ENCODE assay signal across 12 cellular contexts in the genomic region with DNA sequence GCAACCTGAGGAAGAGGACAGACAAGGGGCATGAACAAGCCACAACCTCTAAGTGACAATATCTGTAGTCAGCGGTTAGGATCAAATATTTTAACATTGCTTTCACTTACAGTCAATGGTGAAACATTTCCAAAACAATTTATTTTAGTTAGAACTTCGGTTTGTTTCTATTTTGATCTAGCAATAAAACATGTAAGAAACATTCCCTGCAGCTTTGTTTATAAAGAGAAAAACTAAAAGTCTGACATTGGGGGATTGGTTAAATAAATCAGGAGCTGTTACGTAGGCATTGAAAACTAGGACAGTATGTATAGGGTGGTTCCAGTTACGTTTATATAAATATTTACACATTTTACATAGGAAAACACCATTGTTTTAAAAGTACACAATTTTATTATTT. TPM values are rescaled to one million over a fixed set of nuclear protein-coding genes. Genes with fewer than 3 reads are reported as not detected.
A peak's percentile ranks its signal among the peaks of the same experiment; 100 is the strongest.
DNase-seq lines count a peak whose midpoint lies in the region; ATAC-seq and TF ChIP-seq lines count a peak whose summit lies in the region.
"Had no signal": no experiment of that assay in that cellular context is flagged by ENCODE, and none has a peak within 500 bp of the region (broad histone marks: within the 10 kb centered on the region; RNA-seq: fewer than 3 reads in every experiment).

No MANE protein-coding gene starts in this region.

- intact Hi-C loops in body of pancreas (cut with DNase I) = no loop called here

- no peaks in the 10 kb centered on the region for H3K9me3 ChIP-seq in body of pancreas

- H3K9me3 Mint-ChIP-seq in activated CD8-positive, alpha-beta memory T cell treated with anti-CD3 and anti-CD28 coated beads, Interleukin-2, amount 10 ng/mL, durations not matched to agents 7 days and 5 days (ENCODE audit: low read depth) = no peaks in the 10 kb centered on the region
- no peaks in the 10 kb centered on the region for H3K9me3 Mint-ChIP-seq in stimulated activated memory B cell treated with anti-CD40 and anti-IgM and Interleukin-4, amounts not matched to agents 10 μg/mL and 1 μg/mL and 100 μg/mL, for 72 hours

- no peak for TF ChIP-seq POLR2A in body of pancreas (IDR thresholded peaks at IDR 0.05)

- WGBS in body of pancreas, 2 donors = 51 to 53% methylated on average over 4 of the region's 4 CpGs

- peak overlapping the region; percentile 99 for H3K4me3 Mint-ChIP-seq in activated CD8-positive, alpha-beta memory T cell treated with anti-CD3 and anti-CD28 coated beads, Interleukin-2, amount 10 ng/mL, durations not matched to agents 7 days and 5 days
- H3K4me3 Mint-ChIP-seq in stimulated activated memory B cell treated with anti-CD40 and anti-IgM and Interleukin-4, amounts not matched to agents 10 μg/mL and 1 μg/mL and 100 μg/mL, for 72 hours = no peak overlapping the region

- no peaks in the 10 kb centered on the region for H3K36me3 ChIP-seq in body of pancreas (replicated peaks in 1 of 2; ENCODE audit: insufficient read depth in 1 of 2, low read depth in 2 of 2)

- H3K27me3 Mint-ChIP-seq in activated CD8-positive, alpha-beta memory T cell treated with anti-CD3 and anti-CD28 coated beads, Interleukin-2, amount 10 ng/mL, durations not matched to agents 7 days and 5 days = peaks cover 4% of the 10 kb centered on the region
- no peaks in the 10 kb centered on the region for H3K27me3 Mint-ChIP-seq in stimulated activated memory B cell treated with anti-CD40 and anti-IgM and Interleukin-4, amounts not matched to agents 10 μg/mL and 1 μg/mL and 100 μg/mL, for 72 hours

- no peak for DNase-seq in activated CD8-positive, alpha-beta memory T cell treated with anti-CD3 and anti-CD28 coated beads, Interleukin-2, amount 10 ng/mL, durations not matched to agents 7 days and 5 days
- no peak for DNase-seq in activated CD8-positive, alpha-beta memory T cell treated with anti-CD3 and anti-CD28 coated beads for 24 hours
- peak; percentile 10 for DNase-seq in fibroblast of the aortic adventitia (ENCODE audit: low read depth)
- no peak for DNase-seq in body of pancreas
- no peak for DNase-seq in NCI-H748 (lab: John Stamatoyannopoulos, UW; ENCODE audit: unreplicated experiment)
- no peak for DNase-seq in DMS79 treated with DMSO at 0.1 percent for 48 hours (lab: John Stamatoyannopoulos, UW)
- DNase-seq: GF-D8; kidney; NCI-H1436; stimulated activated naive CD4-positive, alpha-beta T cell treated with Interleukin-2 at 50 U/mL for 16 hours had no signal

- H3K4me1 Mint-ChIP-seq in activated CD8-positive, alpha-beta memory T cell treated with anti-CD3 and anti-CD28 coated beads, Interleukin-2, amount 10 ng/mL, durations not matched to agents 7 days and 5 days = peaks cover 58% of the 10 kb centered on the region
- peaks cover 64% of the 10 kb centered on the region for H3K4me1 Mint-ChIP-seq in stimulated activated memory B cell treated with anti-CD40 and anti-IgM and Interleukin-4, amounts not matched to agents 10 μg/mL and 1 μg/mL and 100 μg/mL, for 72 hours

- ATAC-seq in activated CD8-positive, alpha-beta memory T cell treated with anti-CD3 and anti-CD28 coated beads, Interleukin-2, amount 10 ng/mL, durations not matched to agents 7 days and 5 days = no peak
- no peak for ATAC-seq in stimulated activated memory B cell treated with anti-CD40 and anti-IgM and Interleukin-4, amounts not matched to agents 10 μg/mL and 1 μg/mL and 100 μg/mL, for 72 hours
- no peak for ATAC-seq in body of pancreas

- no peak for TF ChIP-seq CTCF in VCaP (conservative IDR thresholded peaks at IDR 0.05)
- no peak for TF ChIP-seq CTCF in fibroblast of the aortic adventitia (IDR thresholded peaks at IDR 0.05; ENCODE audit: insufficient read depth, low read length)
- TF ChIP-seq CTCF in body of pancreas (IDR thresholded peaks at IDR 0.05) = no peak

- H3K4me3 ChIP-seq in fibroblast of the aortic adventitia (ENCODE audit: low read depth, low read length) = peak overlapping the region; percentile 14
- H3K4me3 ChIP-seq in body of pancreas = no peak overlapping the region

- CTCF ChIA-PET in activated CD8-positive, alpha-beta memory T cell treated with anti-CD3 and anti-CD28 coated beads, Interleukin-2, amount 10 ng/mL, durations not matched to agents 7 days and 5 days (lab: Charles Lee) = interaction anchor here (1.1 kb wide), 1 partner anchor 229 kb away, joined by 3 read pairs; no protein-coding TSS in a partner anchor

- H3K27me3 ChIP-seq in body of pancreas = no peaks in the 10 kb centered on the region

- H3K27ac ChIP-seq in VCaP = peak overlapping the region; percentile 56
- H3K27ac ChIP-seq in body of pancreas = no peak overlapping the region

- H3K4me1 ChIP-seq in body of pancreas = peaks cover 30% of the 10 kb centered on the region

- peak overlapping the region; percentile 81 for H3K27ac Mint-ChIP-seq in activated CD8-positive, alpha-beta memory T cell treated with anti-CD3 and anti-CD28 coated beads, Interleukin-2, amount 10 ng/mL, durations not matched to agents 7 days and 5 days
- peak overlapping the region; percentile 40 for H3K27ac Mint-ChIP-seq in stimulated activated memory B cell treated with anti-CD40 and anti-IgM and Interleukin-4, amounts not matched to agents 10 μg/mL and 1 μg/mL and 100 μg/mL, for 72 hours

- H3K36me3 Mint-ChIP-seq in activated CD8-positive, alpha-beta memory T cell treated with anti-CD3 and anti-CD28 coated beads, Interleukin-2, amount 10 ng/mL, durations not matched to agents 7 days and 5 days = peaks cover 34% of the 10 kb centered on the region
- H3K36me3 Mint-ChIP-seq in stimulated activated memory B cell treated with anti-CD40 and anti-IgM and Interleukin-4, amounts not matched to agents 10 μg/mL and 1 μg/mL and 100 μg/mL, for 72 hours = peaks cover 19% of the 10 kb centered on the region

RNA-seq across cellular contexts. Expression of gene URI1, which starts 3.4 kb away (rescaled TPM):
- 10 to 100 TPM; 48.3 to 60.8 TPM for total RNA-seq in activated CD8-positive, alpha-beta memory T cell treated with anti-CD3 and anti-CD28 coated beads, Interleukin-2, amount 10 ng/mL, durations not matched to agents 7 days and 5 days
- 63.8 and 103 TPM in 2 replicates for total RNA-seq in fibroblast of the aortic adventitia (ENCODE audit: low replicate concordance)
- 10 to 100 TPM; 38.2 to 60.7 TPM for total RNA-seq in body of pancreas
